Comparison of ENCODE assay signal across 14 cellular contexts in the genomic region with DNA sequence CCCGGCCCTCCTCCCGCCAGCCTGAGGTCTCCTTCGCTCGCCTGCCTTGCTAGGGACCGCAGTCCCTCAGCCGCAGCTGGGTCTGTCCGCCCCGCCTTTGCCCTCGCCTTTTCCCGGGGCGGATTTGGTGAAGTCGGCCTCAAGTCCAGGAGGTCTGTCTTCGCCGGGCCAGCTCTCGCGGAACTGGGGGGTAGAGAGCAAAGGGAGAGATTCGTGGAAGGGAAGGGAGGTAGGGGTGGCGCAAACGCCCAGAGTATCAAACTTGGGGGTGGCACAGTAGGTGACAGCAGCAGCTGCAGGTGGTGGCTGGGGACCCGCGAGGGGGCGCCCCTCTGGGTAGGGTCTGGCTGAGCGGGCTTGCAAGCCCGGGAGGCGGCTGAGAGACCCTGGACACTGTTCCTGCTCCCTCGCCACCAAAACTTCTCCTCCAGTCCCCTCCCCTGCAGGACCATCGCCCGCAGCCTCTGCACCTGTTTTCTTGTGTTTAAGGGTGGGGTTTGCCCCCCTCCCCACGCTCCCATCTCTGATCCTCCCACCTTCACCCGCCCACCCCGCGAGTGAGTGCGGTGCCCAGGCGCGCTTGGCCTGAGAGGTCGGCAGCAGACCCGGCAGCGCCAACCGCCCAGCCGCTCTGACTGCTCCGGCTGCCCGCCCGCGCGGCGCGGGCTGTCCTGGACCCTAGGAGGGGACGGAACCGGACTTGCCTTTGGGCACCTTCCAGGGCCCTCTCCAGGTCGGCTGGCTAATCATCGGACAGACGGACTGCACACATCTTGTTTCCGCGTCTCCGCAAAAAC. TPM values are rescaled to one million over a fixed set of nuclear protein-coding genes. Genes with fewer than 3 reads are reported as not detected.
A peak's percentile ranks its signal among the peaks of the same experiment; 100 is the strongest.
DNase-seq lines count a peak whose midpoint lies in the region; ATAC-seq and TF ChIP-seq lines count a peak whose summit lies in the region.
"Had no signal": no experiment of that assay in that cellular context is flagged by ENCODE, and none has a peak within 500 bp of the region (broad histone marks: within the 10 kb centered on the region; RNA-seq: fewer than 3 reads in every experiment).

A gene with protein sequence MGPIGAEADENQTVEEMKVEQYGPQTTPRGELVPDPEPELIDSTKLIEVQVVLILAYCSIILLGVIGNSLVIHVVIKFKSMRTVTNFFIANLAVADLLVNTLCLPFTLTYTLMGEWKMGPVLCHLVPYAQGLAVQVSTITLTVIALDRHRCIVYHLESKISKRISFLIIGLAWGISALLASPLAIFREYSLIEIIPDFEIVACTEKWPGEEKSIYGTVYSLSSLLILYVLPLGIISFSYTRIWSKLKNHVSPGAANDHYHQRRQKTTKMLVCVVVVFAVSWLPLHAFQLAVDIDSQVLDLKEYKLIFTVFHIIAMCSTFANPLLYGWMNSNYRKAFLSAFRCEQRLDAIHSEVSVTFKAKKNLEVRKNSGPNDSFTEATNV (plus strand): TSS at position 379 of the 797 bp plus-strand sequence. CDS start 5,304 bp downstream, outside the sequence.

- H3K9me3 ChIP-seq in hepatocyte (ENCODE audit: low read depth): no peaks in the 10 kb centered on the region
- no peaks in the 10 kb centered on the region for H3K9me3 ChIP-seq in parathyroid adenoma (ENCODE audit: control insufficient read depth, low read length)

- H3K27me3 ChIP-seq in hepatocyte: peaks cover 58% of the 10 kb centered on the region
- H3K27me3 ChIP-seq in parathyroid adenoma (ENCODE audit: control insufficient read depth, insufficient read depth, low read length): no peaks in the 10 kb centered on the region

- H3K27ac ChIP-seq in hepatocyte: no peak within 1 kb of the TSS
- H3K27ac ChIP-seq in parathyroid adenoma: no peak within 1 kb of the TSS

- H3K79me2 ChIP-seq in hepatocyte: no peaks in the 10 kb centered on the region
- no peaks in the 10 kb centered on the region for H3K79me2 ChIP-seq in parathyroid adenoma

- H3K9me2 ChIP-seq in hepatocyte (replicated peaks; ENCODE audit: insufficient read depth): no peaks in the 10 kb centered on the region

- H3K4me3 ChIP-seq in hepatocyte: peak within 1 kb of the TSS; percentile 42
- peak within 1 kb of the TSS; percentile 3 for H3K4me3 ChIP-seq in parathyroid adenoma (ENCODE audit: low read depth, low read length)

- no peaks in the 10 kb centered on the region for H4K20me1 ChIP-seq in hepatocyte (ENCODE audit: insufficient read depth, poor library complexity, severe bottlenecking)

- TF ChIP-seq CTCF in hepatocyte (IDR thresholded peaks at IDR 0.05; ENCODE audit: poor library complexity) (peak; percentile 32), parathyroid adenoma (IDR thresholded peaks at IDR 0.05) (no peak)

- WGBS in hepatocyte (ENCODE audit: low lambda C conversion rate, missing lambda C conversion rate): 2% methylated on average over 51 of the region's 55 CpGs

- H3K4me2 ChIP-seq in hepatocyte: peak within 1 kb of the TSS; percentile 90
- peak within 1 kb of the TSS; percentile 50 for H3K4me2 ChIP-seq in parathyroid adenoma (ENCODE audit: low read length)

- peaks cover 9% of the 10 kb centered on the region for H3K4me1 ChIP-seq in hepatocyte (ENCODE audit: insufficient read depth)
- H3K4me1 ChIP-seq in parathyroid adenoma: no peaks in the 10 kb centered on the region

- H3K9ac ChIP-seq in parathyroid adenoma: no peak within 1 kb of the TSS

- H2AFZ ChIP-seq in hepatocyte: peak within 1 kb of the TSS; percentile 64
- no peak within 1 kb of the TSS for H2AFZ ChIP-seq in parathyroid adenoma

- DNase-seq in D341Med (ENCODE audit: low spot score) (peak; percentile 54), hepatocyte (ENCODE audit: low spot score) (peak; percentile 28)
- DNase-seq: activated T-cell treated with anti-CD3 and anti-CD28 coated beads for 4 hours; CD8-positive, alpha-beta T cell; cortex of kidney had no signal

- ATAC-seq in SK-N-SH treated with all-trans-retinoic acid at 6 μM for 48 hours: peak; percentile 43; the same call in 2 of the 3 replicates
- ATAC-seq in GM19395 (IDR thresholded peaks at IDR 0.05; ENCODE audit: unreplicated experiment): no peak
- ATAC-seq in GM18907 (IDR thresholded peaks at IDR 0.05; ENCODE audit: unreplicated experiment): no peak
- ATAC-seq in HG03565 (IDR thresholded peaks at IDR 0.05; ENCODE audit: unreplicated experiment): no peak
- ATAC-seq in esophagus mucosa: no peak
- ATAC-seq: CD8-positive, alpha-beta T cell had no signal

- no peaks in the 10 kb centered on the region for H3K36me3 ChIP-seq in hepatocyte (replicated peaks; ENCODE audit: insufficient read depth, low read depth)
- no peaks in the 10 kb centered on the region for H3K36me3 ChIP-seq in parathyroid adenoma (ENCODE audit: control insufficient read depth, insufficient read depth, low read length)

TF ChIP-seq in SK-N-SH treated with all-trans-retinoic acid at 6 μM for 48 hours, 23 proteins besides CTCF, POLR2A, EP300 and RAD21:
- TF ChIP-seq, protein P1, sequence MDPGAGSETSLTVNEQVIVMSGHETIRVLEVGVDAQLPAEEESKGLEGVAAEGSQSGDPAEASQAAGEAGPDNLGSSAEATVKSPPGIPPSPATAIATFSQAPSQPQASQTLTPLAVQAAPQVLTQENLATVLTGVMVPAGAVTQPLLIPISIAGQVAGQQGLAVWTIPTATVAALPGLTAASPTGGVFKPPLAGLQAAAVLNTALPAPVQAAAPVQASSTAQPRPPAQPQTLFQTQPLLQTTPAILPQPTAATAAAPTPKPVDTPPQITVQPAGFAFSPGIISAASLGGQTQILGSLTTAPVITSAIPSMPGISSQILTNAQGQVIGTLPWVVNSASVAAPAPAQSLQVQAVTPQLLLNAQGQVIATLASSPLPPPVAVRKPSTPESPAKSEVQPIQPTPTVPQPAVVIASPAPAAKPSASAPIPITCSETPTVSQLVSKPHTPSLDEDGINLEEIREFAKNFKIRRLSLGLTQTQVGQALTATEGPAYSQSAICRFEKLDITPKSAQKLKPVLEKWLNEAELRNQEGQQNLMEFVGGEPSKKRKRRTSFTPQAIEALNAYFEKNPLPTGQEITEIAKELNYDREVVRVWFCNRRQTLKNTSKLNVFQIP (CRISPR knock-in tag; IDR thresholded peaks at IDR 0.05; ENCODE audit: borderline replicate concordance, low read depth): no peak
- TF ChIP-seq ESRRG (CRISPR knock-in tag; IDR thresholded peaks at IDR 0.05) (no peak), ZNF8 (CRISPR knock-in tag; IDR thresholded peaks at IDR 0.05) (no peak), ISL1 (CRISPR knock-in tag; IDR thresholded peaks at IDR 0.05) (no peak), ZNF565 (CRISPR knock-in tag; conservative IDR thresholded peaks at IDR 0.05; ENCODE audit: low read depth) (no peak), ZNF70 (CRISPR knock-in tag; IDR thresholded peaks at IDR 0.05) (no peak), SNAI2 (CRISPR knock-in tag; IDR thresholded peaks at IDR 0.05) (no peak), BACH2 (CRISPR knock-in tag; IDR thresholded peaks at IDR 0.05; ENCODE audit: borderline replicate concordance) (no peak), TOX (CRISPR knock-in tag; IDR thresholded peaks at IDR 0.05; ENCODE audit: borderline replicate concordance) (no peak), CSDC2 (CRISPR knock-in tag; IDR thresholded peaks at IDR 0.05) (no peak), TCF4 (CRISPR knock-in tag; IDR thresholded peaks at IDR 0.05; ENCODE audit: borderline replicate concordance) (no peak), ZFP3 (CRISPR knock-in tag; IDR thresholded peaks at IDR 0.05) (no peak), PPARA (CRISPR knock-in tag; IDR thresholded peaks at IDR 0.05; ENCODE audit: borderline replicate concordance) (no peak), ZC3H10 (CRISPR knock-in tag; IDR thresholded peaks at IDR 0.05) (no peak), RARB (CRISPR knock-in tag; IDR thresholded peaks at IDR 0.05) (no peak)
- TF ChIP-seq, protein P2, sequence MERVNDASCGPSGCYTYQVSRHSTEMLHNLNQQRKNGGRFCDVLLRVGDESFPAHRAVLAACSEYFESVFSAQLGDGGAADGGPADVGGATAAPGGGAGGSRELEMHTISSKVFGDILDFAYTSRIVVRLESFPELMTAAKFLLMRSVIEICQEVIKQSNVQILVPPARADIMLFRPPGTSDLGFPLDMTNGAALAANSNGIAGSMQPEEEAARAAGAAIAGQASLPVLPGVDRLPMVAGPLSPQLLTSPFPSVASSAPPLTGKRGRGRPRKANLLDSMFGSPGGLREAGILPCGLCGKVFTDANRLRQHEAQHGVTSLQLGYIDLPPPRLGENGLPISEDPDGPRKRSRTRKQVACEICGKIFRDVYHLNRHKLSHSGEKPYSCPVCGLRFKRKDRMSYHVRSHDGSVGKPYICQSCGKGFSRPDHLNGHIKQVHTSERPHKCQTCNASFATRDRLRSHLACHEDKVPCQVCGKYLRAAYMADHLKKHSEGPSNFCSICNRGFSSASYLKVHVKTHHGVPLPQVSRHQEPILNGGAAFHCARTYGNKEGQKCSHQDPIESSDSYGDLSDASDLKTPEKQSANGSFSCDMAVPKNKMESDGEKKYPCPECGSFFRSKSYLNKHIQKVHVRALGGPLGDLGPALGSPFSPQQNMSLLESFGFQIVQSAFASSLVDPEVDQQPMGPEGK (CRISPR knock-in tag; IDR thresholded peaks at IDR 0.05; ENCODE audit: borderline replicate concordance): no peak

RNA-seq across cellular contexts. Expression of the gene that starts here (rescaled TPM):
- total RNA-seq in hepatocyte: 1.4 and 1.9 TPM in 2 replicates
- polyA plus RNA-seq in hepatocyte: 0.95 and 1.1 TPM in 2 replicates
- not detected for total RNA-seq in esophagus mucosa
- total RNA-seq: CD8-positive, alpha-beta T cell; mesenteric fat pad; NCI-H460; T-helper 2 cell treated with Interferon-gamma antibody and Interleukin-4, amounts not matched to agents 100 ng/mL and 5 ng/mL, for 36 hours had no signal
